ENCODE assay signal across 1 cellular context in the genomic region with DNA sequence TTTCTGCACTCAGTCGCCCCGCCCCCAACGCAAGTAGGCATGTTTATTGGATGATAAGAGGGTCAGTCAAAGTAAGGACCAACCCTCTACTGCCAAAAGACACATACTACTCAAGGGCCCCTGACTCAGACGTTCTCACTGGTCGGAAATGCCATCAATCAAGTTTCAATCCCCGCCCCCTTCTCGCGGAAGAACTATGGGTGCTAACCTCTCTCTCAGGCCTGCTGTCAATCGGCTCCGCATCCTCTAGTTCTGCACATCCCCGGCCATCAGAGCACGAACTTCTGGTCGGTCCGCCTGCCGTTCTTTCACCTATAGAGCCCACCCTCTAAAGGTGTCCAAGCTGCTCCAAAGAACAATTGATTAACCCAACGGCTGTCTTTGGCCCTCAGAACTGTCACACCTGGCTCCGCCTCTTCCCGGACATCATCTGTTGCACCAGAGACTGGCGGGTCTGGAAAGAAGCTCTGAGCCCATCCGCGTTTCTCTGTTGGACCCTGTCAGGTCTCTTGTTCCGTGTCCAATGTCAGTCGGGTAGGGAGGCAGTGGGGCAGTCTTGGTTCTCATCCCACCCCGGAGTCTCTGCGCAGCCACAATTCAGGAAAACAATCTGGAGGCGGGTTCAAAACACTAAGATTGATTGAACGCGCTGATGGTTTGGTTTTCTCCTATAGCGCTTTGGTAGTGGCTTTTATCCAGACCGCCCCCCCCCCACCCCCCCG.
TF ChIP-seq lines count a peak whose summit lies in the region.

No MANE protein-coding gene starts in this region.

TF ChIP-seq in HEK293, 187 proteins besides CTCF, POLR2A, EP300 and RAD21 (continued from another document and continues in another):
- TF ChIP-seq ZNF274 (IDR thresholded peaks at IDR 0.05; ENCODE audit: low read length) (no peak), ZNF274 (tag by site-specific recombination; IDR thresholded peaks at IDR 0.05; ENCODE audit: borderline replicate concordance) (no peak), ZNF660 (tag by site-specific recombination; IDR thresholded peaks at IDR 0.05) (peak; percentile 72; the same call in 1 of the 2 replicates), ZNF433 (tag by site-specific recombination; IDR thresholded peaks at IDR 0.05; ENCODE audit: low read depth) (no peak), ZNF629 (tag by site-specific recombination; IDR thresholded peaks at IDR 0.05) (0 out of 2 replicates have a peak, but pooled peaks have one; percentile 44), FEZF1 (tag by site-specific recombination; IDR thresholded peaks at IDR 0.05) (peak; percentile 92), ZNF488 (tag by site-specific recombination; IDR thresholded peaks at IDR 0.05) (no peak), HOXC10 (CRISPR knock-in tag; IDR thresholded peaks at IDR 0.05) (no peak), ZNF791 (tag by site-specific recombination; IDR thresholded peaks at IDR 0.05) (no peak), ZNF449 (tag by site-specific recombination; IDR thresholded peaks at IDR 0.05) (no peak), ZNF529 (tag by site-specific recombination; IDR thresholded peaks at IDR 0.05; ENCODE audit: insufficient replicate concordance) (no peak), TRIM28 (IDR thresholded peaks at IDR 0.05; ENCODE audit: borderline replicate concordance, low read length) (0 out of 2 replicates have a peak, but pooled peaks have one; percentile 36), ZNF24 (tag by site-specific recombination; IDR thresholded peaks at IDR 0.05) (peak; percentile 50; the same call in 1 of the 2 replicates), ZNF549 (tag by site-specific recombination; IDR thresholded peaks at IDR 0.05) (no peak), YY1 (tag by site-specific recombination; IDR thresholded peaks at IDR 0.05) (peak; percentile 22; the same call in 1 of the 2 replicates), EGR2 (tag by site-specific recombination; IDR thresholded peaks at IDR 0.05; ENCODE audit: low read depth) (no peak), ZNF394 (tag by site-specific recombination; IDR thresholded peaks at IDR 0.05; ENCODE audit: borderline replicate concordance) (0 out of 2 replicates have a peak, but pooled peaks have one; percentile 47), ZNF10 (tag by site-specific recombination; IDR thresholded peaks at IDR 0.05) (no peak), ZNF391 (tag by site-specific recombination; IDR thresholded peaks at IDR 0.05; ENCODE audit: borderline replicate concordance, low read depth) (peak; percentile 43; the same call in 1 of the 2 replicates), ZNF350 (tag by site-specific recombination; IDR thresholded peaks at IDR 0.05) (peak; percentile 98), ZNF830 (tag by site-specific recombination; IDR thresholded peaks at IDR 0.05; ENCODE audit: low read depth) (no peak), ZNF530 (tag by site-specific recombination; IDR thresholded peaks at IDR 0.05; ENCODE audit: low read depth) (no peak), ZNF341 (tag by site-specific recombination; IDR thresholded peaks at IDR 0.05; ENCODE audit: low read depth) (0 out of 2 replicates have a peak, but pooled peaks have one; percentile 8), ZFHX2 (tag by site-specific recombination; conservative IDR thresholded peaks at IDR 0.05) (no peak), ZNF280D (tag by site-specific recombination; IDR thresholded peaks at IDR 0.05) (no peak), SCRT2 (tag by site-specific recombination; IDR thresholded peaks at IDR 0.05) (peak; percentile 99), ZNF423 (tag by site-specific recombination; IDR thresholded peaks at IDR 0.05) (no peak), ZNF2 (tag by site-specific recombination; IDR thresholded peaks at IDR 0.05) (peak; percentile 69; the same call in 1 of the 2 replicates), ZNF558 (tag by site-specific recombination; IDR thresholded peaks at IDR 0.05) (no peak), ZNF416 (tag by site-specific recombination; IDR thresholded peaks at IDR 0.05) (no peak), ZNF621 (tag by site-specific recombination; IDR thresholded peaks at IDR 0.05) (peak; percentile 95; the same call in 1 of the 2 replicates), ZNF501 (tag by site-specific recombination; IDR thresholded peaks at IDR 0.05) (peak; percentile 71; the same call in 1 of the 2 replicates), ZNF221 (tag by site-specific recombination; IDR thresholded peaks at IDR 0.05; ENCODE audit: borderline replicate concordance) (no peak), ZEB2 (tag by site-specific recombination; IDR thresholded peaks at IDR 0.05) (peak; percentile 59), ZNF76 (tag by site-specific recombination; IDR thresholded peaks at IDR 0.05; ENCODE audit: borderline replicate concordance, low read depth) (peak; percentile 75), ZNF324 (tag by site-specific recombination; IDR thresholded peaks at IDR 0.05) (peak; percentile 35; the same call in 1 of the 2 replicates), ZNF692 (tag by site-specific recombination; IDR thresholded peaks at IDR 0.05) (peak; percentile 96), ZNF366 (tag by site-specific recombination; conservative IDR thresholded peaks at IDR 0.05) (peak; percentile 97), MZF1 (tag by site-specific recombination; IDR thresholded peaks at IDR 0.05; ENCODE audit: borderline replicate concordance) (no peak), ZXDB (tag by site-specific recombination; IDR thresholded peaks at IDR 0.05) (peak; percentile 62), SP7 (tag by site-specific recombination; IDR thresholded peaks at IDR 0.05) (peak; percentile 51; the same call in 1 of the 2 replicates), ZNF266 (tag by site-specific recombination; IDR thresholded peaks at IDR 0.05; ENCODE audit: low read depth) (peak; percentile 99), PRDM10 (tag by site-specific recombination; IDR thresholded peaks at IDR 0.05) (peak; percentile 47)
- TF ChIP-seq, protein P1, sequence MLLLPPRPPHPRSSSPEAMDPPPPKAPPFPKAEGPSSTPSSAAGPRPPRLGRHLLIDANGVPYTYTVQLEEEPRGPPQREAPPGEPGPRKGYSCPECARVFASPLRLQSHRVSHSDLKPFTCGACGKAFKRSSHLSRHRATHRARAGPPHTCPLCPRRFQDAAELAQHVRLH (tag by site-specific recombination; IDR thresholded peaks at IDR 0.05): no peak
- TF ChIP-seq, protein P2, sequence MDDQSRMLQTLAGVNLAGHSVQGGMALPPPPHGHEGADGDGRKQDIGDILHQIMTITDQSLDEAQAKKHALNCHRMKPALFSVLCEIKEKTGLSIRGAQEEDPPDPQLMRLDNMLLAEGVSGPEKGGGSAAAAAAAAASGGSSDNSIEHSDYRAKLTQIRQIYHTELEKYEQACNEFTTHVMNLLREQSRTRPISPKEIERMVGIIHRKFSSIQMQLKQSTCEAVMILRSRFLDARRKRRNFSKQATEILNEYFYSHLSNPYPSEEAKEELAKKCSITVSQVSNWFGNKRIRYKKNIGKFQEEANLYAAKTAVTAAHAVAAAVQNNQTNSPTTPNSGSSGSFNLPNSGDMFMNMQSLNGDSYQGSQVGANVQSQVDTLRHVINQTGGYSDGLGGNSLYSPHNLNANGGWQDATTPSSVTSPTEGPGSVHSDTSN (CRISPR knock-in tag; IDR thresholded peaks at IDR 0.05): peak; percentile 88; the same call in 1 of the 2 replicates
- TF ChIP-seq, protein P3, sequence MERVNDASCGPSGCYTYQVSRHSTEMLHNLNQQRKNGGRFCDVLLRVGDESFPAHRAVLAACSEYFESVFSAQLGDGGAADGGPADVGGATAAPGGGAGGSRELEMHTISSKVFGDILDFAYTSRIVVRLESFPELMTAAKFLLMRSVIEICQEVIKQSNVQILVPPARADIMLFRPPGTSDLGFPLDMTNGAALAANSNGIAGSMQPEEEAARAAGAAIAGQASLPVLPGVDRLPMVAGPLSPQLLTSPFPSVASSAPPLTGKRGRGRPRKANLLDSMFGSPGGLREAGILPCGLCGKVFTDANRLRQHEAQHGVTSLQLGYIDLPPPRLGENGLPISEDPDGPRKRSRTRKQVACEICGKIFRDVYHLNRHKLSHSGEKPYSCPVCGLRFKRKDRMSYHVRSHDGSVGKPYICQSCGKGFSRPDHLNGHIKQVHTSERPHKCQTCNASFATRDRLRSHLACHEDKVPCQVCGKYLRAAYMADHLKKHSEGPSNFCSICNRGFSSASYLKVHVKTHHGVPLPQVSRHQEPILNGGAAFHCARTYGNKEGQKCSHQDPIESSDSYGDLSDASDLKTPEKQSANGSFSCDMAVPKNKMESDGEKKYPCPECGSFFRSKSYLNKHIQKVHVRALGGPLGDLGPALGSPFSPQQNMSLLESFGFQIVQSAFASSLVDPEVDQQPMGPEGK (tag by site-specific recombination; IDR thresholded peaks at IDR 0.05): 0 out of 2 replicates have a peak, but pooled peaks have one; percentile 44
